Comparison of ENCODE assay signal across 28 cellular contexts in the genomic region with DNA sequence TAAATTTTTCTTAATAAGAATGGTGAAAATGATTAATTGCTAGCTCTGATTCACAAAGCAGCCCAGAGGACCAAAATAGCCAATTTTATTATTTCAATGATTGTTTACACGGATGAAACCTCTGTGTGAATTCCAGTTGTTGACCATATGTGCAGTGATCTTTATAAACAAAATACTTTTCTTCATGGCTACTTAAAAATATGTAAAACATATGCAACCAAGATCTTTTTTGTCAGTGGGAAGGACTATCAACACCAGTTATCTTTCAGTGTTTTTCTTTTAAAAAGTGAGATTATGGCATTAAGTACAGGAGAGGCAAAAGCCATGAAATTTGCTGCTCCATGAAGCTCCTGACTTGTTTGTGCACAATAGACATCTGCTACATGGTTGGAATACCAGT.
"Had no signal": no experiment of that assay in that cellular context is flagged by ENCODE, and none has a peak within 500 bp of the region (broad histone marks: within the 10 kb centered on the region; RNA-seq: fewer than 3 reads in every experiment).

No MANE protein-coding gene starts in this region.

- H3K4me3 ChIP-seq: Peyer's patch, SJCRH30 had no signal

- FAIRE-seq: TTC549 had no signal

- H3K36me3 ChIP-seq: Peyer's patch, SJCRH30 had no signal

- H3K27me3 Mint-ChIP-seq: activated B cell treated with CpG ODN at 0.5 μM for 24 hours; activated CD4-positive, alpha-beta T cell treated with anti-CD3 and anti-CD28 coated beads, Interleukin-2, amount 10 ng/mL, durations not matched to agents 24 days and 14 days; activated naive CD8-positive, alpha-beta T cell; activated T-helper 17 cell treated with anti-CD3 and anti-CD28 coated beads, Interleukin-2, amount 50 U/mL, for 72 hours; T-helper 17 cell had no signal

- H3K27me3 ChIP-seq: Peyer's patch, SJCRH30 had no signal

- H3K27ac Mint-ChIP-seq: activated B cell treated with CpG ODN at 0.5 μM for 24 hours; activated CD4-positive, alpha-beta T cell treated with anti-CD3 and anti-CD28 coated beads, Interleukin-2, amount 10 ng/mL, durations not matched to agents 24 days and 14 days; activated naive CD4-positive, alpha-beta T cell treated with anti-CD3 and anti-CD28 coated beads for 36 hours; activated naive CD8-positive, alpha-beta T cell; activated T-helper 17 cell treated with anti-CD3 and anti-CD28 coated beads, Interleukin-2, amount 50 U/mL, for 72 hours; brain; T-helper 17 cell had no signal

- H3K4me1 Mint-ChIP-seq: activated B cell treated with CpG ODN at 0.5 μM for 24 hours; activated CD4-positive, alpha-beta T cell treated with anti-CD3 and anti-CD28 coated beads, Interleukin-2, amount 10 ng/mL, durations not matched to agents 24 days and 14 days; activated T-helper 17 cell treated with anti-CD3 and anti-CD28 coated beads, Interleukin-2, amount 50 U/mL, for 72 hours; T-helper 17 cell had no signal

- H3K4me3 Mint-ChIP-seq: activated B cell treated with CpG ODN at 0.5 μM for 24 hours; activated CD4-positive, alpha-beta T cell treated with anti-CD3 and anti-CD28 coated beads, Interleukin-2, amount 10 ng/mL, durations not matched to agents 24 days and 14 days; activated naive CD4-positive, alpha-beta T cell treated with anti-CD3 and anti-CD28 coated beads for 36 hours; activated naive CD8-positive, alpha-beta T cell; activated T-cell treated with anti-CD3 and anti-CD28 coated beads, Interleukin-2, amount 50 U/mL, for 4 hours; activated T-helper 17 cell treated with anti-CD3 and anti-CD28 coated beads, Interleukin-2, amount 50 U/mL, for 72 hours; brain; T-helper 17 cell had no signal

- H3K9me3 ChIP-seq: Peyer's patch, SJCRH30 had no signal

- DNase-seq: activated B cell treated with CpG ODN at 0.5 μM for 24 hours; activated CD4-positive, alpha-beta T cell treated with anti-CD3 and anti-CD28 coated beads for 1 hour; activated CD4-positive, alpha-beta T cell treated with anti-CD3 and anti-CD28 coated beads, Interleukin-2, amount 10 ng/mL, durations not matched to agents 24 days and 14 days; activated CD4-positive, alpha-beta T cell treated with anti-CD3 and anti-CD28 coated beads, Interleukin-2, amount 50 U/mL, for 48 hours; activated gamma-delta T cell; activated naive CD4-positive, alpha-beta T cell treated with anti-CD3 and anti-CD28 coated beads for 36 hours; activated T-cell treated with anti-CD3 and anti-CD28 coated beads, Interleukin-2, amount 50 U/mL, for 4 hours; amygdala; MM.1S; NCI-H1105; NCI-H1436; NCI-H1694 treated with DMSO at 0.1 percent for 48 hours; NCI-H2029 treated with DMSO at 0.1 percent for 48 hours; NCI-H345; NCI-H510A treated with DMSO at 0.1 percent for 48 hours; NCI-H69; NK-92 treated with Interleukin-12 subunit alpha and Interleukin-12 subunit beta, amount 100 ng/mL, for 24 hours; OCI-M1; Peyer's patch; Right ventricle myocardium superior; SJCRH30; T-helper 17 cell; T1000 had no signal

- H3K9me3 Mint-ChIP-seq: activated B cell treated with CpG ODN at 0.5 μM for 24 hours; activated CD4-positive, alpha-beta T cell treated with anti-CD3 and anti-CD28 coated beads, Interleukin-2, amount 10 ng/mL, durations not matched to agents 24 days and 14 days; activated naive CD4-positive, alpha-beta T cell treated with anti-CD3 and anti-CD28 coated beads for 36 hours; activated T-helper 17 cell treated with anti-CD3 and anti-CD28 coated beads, Interleukin-2, amount 50 U/mL, for 72 hours; brain had no signal

- H3K36me3 Mint-ChIP-seq: activated naive CD8-positive, alpha-beta T cell; brain had no signal

- H3K27ac ChIP-seq: Peyer's patch, RWPE1, SJCRH30 had no signal

- H3K4me1 ChIP-seq: Peyer's patch had no signal
